In the genomic region with DNA sequence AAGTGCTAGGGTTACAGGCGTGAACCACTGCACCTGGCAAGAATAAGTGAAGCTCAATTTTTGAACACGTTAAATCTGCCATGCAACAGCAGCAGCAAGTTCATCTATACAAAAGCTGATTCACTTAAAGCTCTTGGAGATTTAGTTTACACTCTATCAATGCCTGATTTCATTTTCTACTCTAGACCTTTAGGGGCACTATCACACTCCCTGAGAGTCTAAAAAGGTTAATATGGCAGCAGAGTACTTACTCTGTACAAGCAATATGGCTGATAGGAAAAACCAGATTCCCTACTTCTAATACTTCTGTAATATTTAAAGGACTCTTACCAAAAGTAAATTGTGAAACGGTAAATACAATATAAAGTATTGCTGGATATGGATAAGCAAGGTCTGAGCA, we compare ENCODE assay signal across 11 cellular contexts.
"Had no signal": no experiment of that assay in that cellular context is flagged by ENCODE, and none has a peak within 500 bp of the region (broad histone marks: within the 10 kb centered on the region; RNA-seq: fewer than 3 reads in every experiment).

No MANE protein-coding gene starts in this region.

- H3K9me3 Mint-ChIP-seq: activated naive CD4-positive, alpha-beta T cell treated with anti-CD3 and anti-CD28 coated beads, Interleukin-2, amount 50 U/mL, for 24 hours; brain; neural crest cell; stimulated activated memory B cell treated with anti-CD40 and anti-IgM and Interleukin-4, amounts not matched to agents 10 μg/mL and 1 μg/mL and 100 μg/mL, for 72 hours; T-cell had no signal

- H3K27me3 ChIP-seq: tibial nerve had no signal

- H3K9me3 ChIP-seq: tibial nerve had no signal

- ATAC-seq: activated CD4-positive, CD25-positive, alpha-beta regulatory T cell treated with anti-CD3 and anti-CD28 coated beads, Interleukin-2, amount 50 U/mL, for 24 hours; right cardiac atrium; stimulated activated memory B cell treated with anti-CD40 and anti-IgM and Interleukin-4, amounts not matched to agents 10 μg/mL and 1 μg/mL and 100 μg/mL, for 72 hours; T-cell had no signal

- H3K27ac Mint-ChIP-seq: activated naive CD4-positive, alpha-beta T cell treated with anti-CD3 and anti-CD28 coated beads, Interleukin-2, amount 50 U/mL, for 24 hours; brain; stimulated activated memory B cell treated with anti-CD40 and anti-IgM and Interleukin-4, amounts not matched to agents 10 μg/mL and 1 μg/mL and 100 μg/mL, for 72 hours; T-cell had no signal

- H3K4me3 ChIP-seq: tibial nerve had no signal

- H3K27ac ChIP-seq: parathyroid adenoma, tibial nerve had no signal

- DNase-seq: cerebellar nuclear complex, dermis blood vessel endothelial cell, right cardiac atrium, T-cell had no signal

- H3K4me1 ChIP-seq: parathyroid adenoma had no signal

- H3K4me3 Mint-ChIP-seq: activated naive CD4-positive, alpha-beta T cell treated with anti-CD3 and anti-CD28 coated beads, Interleukin-2, amount 50 U/mL, for 24 hours; brain; neural crest cell; stimulated activated memory B cell treated with anti-CD40 and anti-IgM and Interleukin-4, amounts not matched to agents 10 μg/mL and 1 μg/mL and 100 μg/mL, for 72 hours; T-cell had no signal

- H3K27me3 Mint-ChIP-seq: activated naive CD4-positive, alpha-beta T cell treated with anti-CD3 and anti-CD28 coated beads, Interleukin-2, amount 50 U/mL, for 24 hours; stimulated activated memory B cell treated with anti-CD40 and anti-IgM and Interleukin-4, amounts not matched to agents 10 μg/mL and 1 μg/mL and 100 μg/mL, for 72 hours; T-cell had no signal
